21 cellular contexts compared by ENCODE assay signal in genomic region chr13:46621133-46621532, GRCh38.
A peak's percentile ranks its signal among the peaks of the same experiment; 100 is the strongest.
DNase-seq lines count a peak whose midpoint lies in the region; TF ChIP-seq lines count a peak whose summit lies in the region.
"Had no signal": no experiment of that assay in that cellular context is flagged by ENCODE, and none has a peak within 500 bp of the region (broad histone marks: within the 10 kb centered on the region; RNA-seq: fewer than 3 reads in every experiment).

No MANE protein-coding gene starts in this region.

- H3K4me2 ChIP-seq in mesenchymal stem cell (ENCODE audit: low read length, poor library complexity, severe bottlenecking) = peak overlapping the region; percentile 10

- no peak overlapping the region for H3K4ac ChIP-seq in mesenchymal stem cell (ENCODE audit: low read depth in 1 of 2, low read length in 2 of 2)

- no peak overlapping the region for H3K18ac ChIP-seq in mesenchymal stem cell (ENCODE audit: low read depth in 1 of 2, low read length in 2 of 2)

- H3K4me3 ChIP-seq in A673 (ENCODE audit: low read depth, low read length, poor library complexity, severe bottlenecking) (no peak overlapping the region), WERI-Rb-1 (ENCODE audit: low read depth, low read length) (no peak overlapping the region), mesenchymal stem cell (ENCODE audit: insufficient read depth in 1 of 2, low read depth in 1 of 2, low read length in 2 of 2) (no peak overlapping the region)
- H3K4me3 ChIP-seq: transverse colon had no signal

- no peak overlapping the region for H4K91ac ChIP-seq in mesenchymal stem cell (ENCODE audit: low read length)

- H3K4me1 Mint-ChIP-seq in HFFc6 (ENCODE audit: low read depth) = peaks cover 50% of the 10 kb centered on the region

- H2BK5ac ChIP-seq in mesenchymal stem cell (ENCODE audit: low read depth, low read length, poor library complexity, severe bottlenecking) = no peak overlapping the region

- H3K27ac ChIP-seq in A673 (ENCODE audit: low read depth, low read length, poor library complexity, severe bottlenecking) (peak overlapping the region; percentile 39), WERI-Rb-1 (peak overlapping the region; percentile 85), mesenchymal stem cell (ENCODE audit: low read length, poor library complexity, severe bottlenecking) (peak overlapping the region; percentile 47)
- H3K27ac ChIP-seq: C4-2B had no signal

- no peak overlapping the region for H3K23ac ChIP-seq in mesenchymal stem cell (ENCODE audit: low read length in 2 of 2)

- POLR2A ChIA-PET in A673 (lab: Charles Lee; ENCODE audit: low non-redundant PET) = no interaction called here

- H2BK12ac ChIP-seq in mesenchymal stem cell (ENCODE audit: low read length in 2 of 2) = no peak overlapping the region

- peaks cover 2% of the 10 kb centered on the region; the same call in 1 of the 2 replicates for H3K27me3 Mint-ChIP-seq in HFFc6 (ENCODE audit: insufficient read depth)
- H3K27me3 Mint-ChIP-seq: activated naive CD8-positive, alpha-beta T cell treated with anti-CD3 and anti-CD28 coated beads for 36 hours; stimulated activated naive CD8-positive, alpha-beta T cell treated with anti-CD3 and anti-CD28 coated beads, Interleukin-15, Interleukin-2, amounts not matched to agents 100 ng/mL and 50 ng/mL, for 24 hours had no signal

- H3K27me3 ChIP-seq in A673 (replicated peaks; ENCODE audit: insufficient read depth, low read depth, low read length, poor library complexity) (no peaks in the 10 kb centered on the region), WERI-Rb-1 (ENCODE audit: insufficient read depth, low read depth, severe bottlenecking) (no peaks in the 10 kb centered on the region), mesenchymal stem cell (ENCODE audit: control insufficient read depth in 1 of 2, insufficient read depth in 1 of 2, low read length in 2 of 2) (no peaks in the 10 kb centered on the region)
- H3K27me3 ChIP-seq: transverse colon had no signal

- no peak overlapping the region for H3K14ac ChIP-seq in mesenchymal stem cell (ENCODE audit: low read length in 2 of 2)

- WGBS in mesenchymal stem cell = 80% methylated on average over 2 of the region's 2 CpGs

- H4K8ac ChIP-seq in mesenchymal stem cell (ENCODE audit: low read length) = peak overlapping the region; percentile 7

- peaks cover 9% of the 10 kb centered on the region for H3K79me1 ChIP-seq in mesenchymal stem cell (replicated peaks; ENCODE audit: low read length, poor library complexity, severe bottlenecking)

- H3K9me3 ChIP-seq in A673 (ENCODE audit: low read depth, low read length, poor library complexity, severe bottlenecking) (no peaks in the 10 kb centered on the region), WERI-Rb-1 (ENCODE audit: severe bottlenecking) (no peaks in the 10 kb centered on the region), mesenchymal stem cell (ENCODE audit: control insufficient read depth, low read length) (no peaks in the 10 kb centered on the region)
- H3K9me3 ChIP-seq: transverse colon had no signal

- DNase-seq in A673 (ENCODE audit: low spot score) (no peak), HFFc6 (no peak), WERI-Rb-1 (no peak), mesenchymal stem cell (no peak), NCI-H146 (lab: John Stamatoyannopoulos, UW) (no peak), 8988T (no peak), NCI-H1694 treated with DMSO at 0.1 percent for 48 hours (lab: John Stamatoyannopoulos, UW) (no peak)
- no peak for DNase-seq in activated CD4-positive, alpha-beta T cell treated with anti-CD3 and anti-CD28 coated beads, Interleukin-2, amount 50 U/mL, for 48 hours
- DNase-seq: activated CD4-positive, alpha-beta T cell treated with anti-CD3 and anti-CD28 coated beads, Interleukin-2, amount 50 U/mL, for 1 hour; activated naive CD8-positive, alpha-beta T cell treated with anti-CD3 and anti-CD28 coated beads for 36 hours; effector CD8-positive, alpha-beta T cell; GDM1; kidney glomerular epithelial cell; mammary epithelial cell; MM.1S; SIG-M5; T-helper 1 cell; transverse colon had no signal

- H2BK120ac ChIP-seq in mesenchymal stem cell (ENCODE audit: low read depth, low read length) = no peak overlapping the region

- no peak overlapping the region for H3K9ac ChIP-seq in mesenchymal stem cell (ENCODE audit: low read length)

- H3K4me1 ChIP-seq in A673 (ENCODE audit: insufficient read depth, low read length, poor library complexity, severe bottlenecking) (peaks cover 68% of the 10 kb centered on the region), mesenchymal stem cell (ENCODE audit: control insufficient read depth, insufficient read depth, low read depth, low read length) (peaks cover 12% of the 10 kb centered on the region)

- no peak overlapping the region for H2AFZ ChIP-seq in mesenchymal stem cell (ENCODE audit: low read depth, low read length)

- no peaks in the 10 kb centered on the region for H3K36me3 ChIP-seq in A673 (ENCODE audit: insufficient read depth, low read length, poor library complexity, severe bottlenecking)
- peaks cover 2% of the 10 kb centered on the region; the same call in 1 of the 2 replicates for H3K36me3 ChIP-seq in WERI-Rb-1
- no peaks in the 10 kb centered on the region for H3K36me3 ChIP-seq in mesenchymal stem cell (ENCODE audit: control insufficient read depth in 1 of 2, insufficient read depth in 2 of 2, low read depth in 1 of 2, low read length in 2 of 2)
- H3K36me3 ChIP-seq: transverse colon had no signal

- TF ChIP-seq CTCF in A673 (conservative IDR thresholded peaks at IDR 0.05; ENCODE audit: low read depth, low read length) = no peak
- TF ChIP-seq CTCF in HFFc6 (IDR thresholded peaks at IDR 0.05) = no peak
- TF ChIP-seq CTCF in WERI-Rb-1 (IDR thresholded peaks at IDR 0.05; ENCODE audit: low read depth, low read length) = no peak

- CTCF ChIA-PET in A673 (lab: Charles Lee) = no interaction called here

- H3K36me3 Mint-ChIP-seq in HFFc6 (ENCODE audit: low read depth) = 0 out of 2 replicates have a peak, but pooled peaks cover 4% of the 10 kb centered on the region

- H3K27ac Mint-ChIP-seq in HFFc6 = peak overlapping the region; percentile 4; the same call in 1 of the 2 replicates
- H3K27ac Mint-ChIP-seq: activated naive CD8-positive, alpha-beta T cell treated with anti-CD3 and anti-CD28 coated beads for 36 hours; activated T-helper 2 cell treated with anti-CD3 and anti-CD28 coated beads, Interferon-gamma antibody, Interleukin-2, Interleukin-4, amounts not matched to agents 10 μg/mL and 5 μg/mL and 100 μg/mL, durations not matched to agents 14 hours and 24 hours and 36 hours; stimulated activated naive CD8-positive, alpha-beta T cell treated with anti-CD3 and anti-CD28 coated beads, Interleukin-15, Interleukin-2, amounts not matched to agents 100 ng/mL and 50 ng/mL, for 24 hours had no signal

- H3K4me3 Mint-ChIP-seq in HFFc6 = no peak overlapping the region
- H3K4me3 Mint-ChIP-seq: activated naive CD8-positive, alpha-beta T cell treated with anti-CD3 and anti-CD28 coated beads for 36 hours; stimulated activated naive CD8-positive, alpha-beta T cell treated with anti-CD3 and anti-CD28 coated beads, Interleukin-15, Interleukin-2, amounts not matched to agents 100 ng/mL and 50 ng/mL, for 24 hours had no signal

- H2BK15ac ChIP-seq in mesenchymal stem cell (ENCODE audit: low read depth, poor library complexity, severe bottlenecking) = no peak overlapping the region

- no peaks in the 10 kb centered on the region for H3K9me3 Mint-ChIP-seq in HFFc6
- H3K9me3 Mint-ChIP-seq: activated naive CD8-positive, alpha-beta T cell treated with anti-CD3 and anti-CD28 coated beads for 36 hours; activated T-helper 2 cell treated with anti-CD3 and anti-CD28 coated beads, Interferon-gamma antibody, Interleukin-2, Interleukin-4, amounts not matched to agents 10 μg/mL and 5 μg/mL and 100 μg/mL, durations not matched to agents 14 hours and 24 hours and 36 hours; stimulated activated naive CD8-positive, alpha-beta T cell treated with anti-CD3 and anti-CD28 coated beads, Interleukin-15, Interleukin-2, amounts not matched to agents 100 ng/mL and 50 ng/mL, for 24 hours had no signal

- BruUV-seq in A673 (replicated peaks; lab: Mats Ljungman, UMichigan) = no TSS peak

- intact Hi-C loops in A673 (cut with micrococcal nuclease; ENCODE audit: unreplicated experiment) = loop anchor here (5.0 kb wide), 1 partner anchor 69 kb away; the partner anchor contains the start of gene LRCH1

- peak overlapping the region; percentile 54 for H2AK5ac ChIP-seq in mesenchymal stem cell (ENCODE audit: low read length, severe bottlenecking)
